ENCODE assay signal across 1 cellular context in genomic region chr6:31615748-31616147, GRCh38.
TF ChIP-seq lines count a peak whose summit lies in the region.

No MANE protein-coding gene starts in this region.

TF ChIP-seq in HepG2, 621 proteins besides CTCF, POLR2A, EP300 and RAD21:
- no peak for TF ChIP-seq SKIL (CRISPR knock-in tag; IDR thresholded peaks at IDR 0.05; ENCODE audit: borderline replicate concordance)
- TF ChIP-seq ZNF446 (CRISPR knock-in tag; IDR thresholded peaks at IDR 0.05), result no peak
- TF ChIP-seq ZBED4 (CRISPR knock-in tag; IDR thresholded peaks at IDR 0.05; ENCODE audit: borderline replicate concordance), result no peak
- TF ChIP-seq FOXK1 (CRISPR knock-in tag; IDR thresholded peaks at IDR 0.05; ENCODE audit: borderline replicate concordance, low read depth), result no peak
- no peak for TF ChIP-seq MAZ (IDR thresholded peaks at IDR 0.05; ENCODE audit: borderline replicate concordance, low read depth, low read length)
- TF ChIP-seq MAZ (CRISPR knock-in tag; IDR thresholded peaks at IDR 0.05; ENCODE audit: low read depth), result no peak
- 0 out of 2 replicates have a peak, but pooled peaks have one; percentile 6 for TF ChIP-seq ZFP91 (CRISPR knock-in tag; IDR thresholded peaks at IDR 0.05; ENCODE audit: borderline replicate concordance)
- TF ChIP-seq MAFK (conservative IDR thresholded peaks at IDR 0.05 in 1 of 2, IDR thresholded peaks at IDR 0.05 in 1 of 2; ENCODE audit: low read length in 2 of 2), result peak in 1 of 2 experiments; percentile 22; a peak in 1 of 4 replicates
- no peak for TF ChIP-seq ZNF747 (CRISPR knock-in tag; IDR thresholded peaks at IDR 0.05; ENCODE audit: borderline replicate concordance)
- TF ChIP-seq MAFF (IDR thresholded peaks at IDR 0.05; ENCODE audit: low read depth, low read length), result 0 out of 2 replicates have a peak, but pooled peaks have one; percentile 5
- TF ChIP-seq ZEB1 (IDR thresholded peaks at IDR 0.05; ENCODE audit: insufficient replicate concordance, low read depth), result no peak
- no peak for TF ChIP-seq ZNF709 (CRISPR knock-in tag; IDR thresholded peaks at IDR 0.05)
- TF ChIP-seq ZNF33A (CRISPR knock-in tag; IDR thresholded peaks at IDR 0.05; ENCODE audit: borderline replicate concordance), result no peak
- TF ChIP-seq YEATS4 (CRISPR knock-in tag; IDR thresholded peaks at IDR 0.05; ENCODE audit: borderline replicate concordance), result no peak
- TF ChIP-seq GLI4 (CRISPR knock-in tag; IDR thresholded peaks at IDR 0.05; ENCODE audit: borderline replicate concordance), result no peak
- no peak for TF ChIP-seq CBX5 (CRISPR knock-in tag; IDR thresholded peaks at IDR 0.05; ENCODE audit: borderline replicate concordance)
TF ChIP-seq in HepG2: peak in this region for 3.
